24 cellular contexts compared by ENCODE assay signal in the genomic region with DNA sequence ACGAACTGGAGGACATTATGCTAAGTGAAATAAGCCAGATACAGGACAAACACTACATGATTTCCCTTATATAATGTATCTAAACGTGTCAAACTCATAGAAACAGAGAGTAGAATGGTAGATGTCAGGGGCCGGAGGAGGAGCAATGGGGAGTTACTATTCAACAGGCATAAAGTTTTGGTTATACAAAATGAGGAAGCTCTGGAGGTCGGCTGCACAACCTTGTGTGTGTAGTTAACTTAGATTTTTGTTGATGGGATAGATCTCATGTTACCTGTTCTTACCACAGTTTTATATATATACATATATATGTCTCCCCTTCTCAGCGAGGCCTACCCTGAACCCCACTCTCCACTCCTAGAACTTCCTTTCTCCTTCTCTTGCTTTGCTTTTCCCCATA. TPM values are rescaled to one million over a fixed set of nuclear protein-coding genes. Genes with fewer than 3 reads are reported as not detected.
"Had no signal": no experiment of that assay in that cellular context is flagged by ENCODE, and none has a peak within 500 bp of the region (broad histone marks: within the 10 kb centered on the region; RNA-seq: fewer than 3 reads in every experiment).

No MANE protein-coding gene starts in this region.

- H3K27ac ChIP-seq: brain microvascular endothelial cell, colonic mucosa had no signal

- H3K36me3 ChIP-seq: brain microvascular endothelial cell, colonic mucosa, thoracic aorta had no signal

- H3K9me3 Mint-ChIP-seq: activated CD4-positive, alpha-beta memory T cell treated with anti-CD3 and anti-CD28 coated beads, Interleukin-2, amount 10 ng/mL, durations not matched to agents 7 days and 5 days; activated naive CD4-positive, alpha-beta T cell treated with anti-CD3 and anti-CD28 coated beads for 36 hours; activated T-helper 2 cell treated with anti-CD3 and anti-CD28 coated beads, Interferon-gamma antibody, Interleukin-2, Interleukin-4, amounts not matched to agents 10 μg/mL and 5 μg/mL and 100 μg/mL, durations not matched to agents 14 hours and 24 hours and 36 hours; central memory CD8-positive, alpha-beta T cell; endodermal cell; mesothelial cell of epicardium; stimulated activated effector memory CD8-positive, alpha-beta T cell treated with anti-CD3 and anti-CD28 coated beads, Interleukin-12 subunit alpha, Interleukin-12 subunit beta, amount 100 ng/mL, for 72 hours had no signal

- H3K36me3 Mint-ChIP-seq: activated CD8-positive, alpha-beta memory T cell treated with anti-CD3 and anti-CD28 coated beads, Interleukin-2, amount 10 ng/mL, durations not matched to agents 7 days and 5 days; mesothelial cell of epicardium; stimulated activated effector memory CD8-positive, alpha-beta T cell treated with anti-CD3 and anti-CD28 coated beads, Interleukin-12 subunit alpha, Interleukin-12 subunit beta, amount 100 ng/mL, for 72 hours had no signal

- ATAC-seq: activated CD8-positive, alpha-beta memory T cell treated with anti-CD3 and anti-CD28 coated beads, Interleukin-2, amount 10 ng/mL, durations not matched to agents 7 days and 5 days; stimulated activated effector memory CD8-positive, alpha-beta T cell treated with anti-CD3 and anti-CD28 coated beads, Interleukin-12 subunit alpha, Interleukin-12 subunit beta, amount 100 ng/mL, for 72 hours had no signal

- H3K4me1 Mint-ChIP-seq: activated CD4-positive, alpha-beta memory T cell treated with anti-CD3 and anti-CD28 coated beads, Interleukin-2, amount 10 ng/mL, durations not matched to agents 7 days and 5 days; activated CD8-positive, alpha-beta memory T cell treated with anti-CD3 and anti-CD28 coated beads, Interleukin-2, amount 10 ng/mL, durations not matched to agents 7 days and 5 days; central memory CD8-positive, alpha-beta T cell; mesothelial cell of epicardium; stimulated activated effector memory CD8-positive, alpha-beta T cell treated with anti-CD3 and anti-CD28 coated beads, Interleukin-12 subunit alpha, Interleukin-12 subunit beta, amount 100 ng/mL, for 72 hours had no signal

- H3K27me3 Mint-ChIP-seq: activated CD8-positive, alpha-beta memory T cell treated with anti-CD3 and anti-CD28 coated beads, Interleukin-2, amount 10 ng/mL, durations not matched to agents 7 days and 5 days had no signal

- H3K27me3 ChIP-seq: brain microvascular endothelial cell, colonic mucosa had no signal

- H3K9me3 ChIP-seq: colonic mucosa, thoracic aorta had no signal

- H3K4me1 ChIP-seq: colonic mucosa had no signal

- DNase-seq: activated CD4-positive, alpha-beta memory T cell treated with anti-CD3 and anti-CD28 coated beads, Interleukin-2, amount 10 ng/mL, durations not matched to agents 7 days and 5 days; activated CD4-positive, alpha-beta T cell treated with anti-CD3 and anti-CD28 coated beads for 48 hours; activated CD4-positive, CD25-positive, alpha-beta regulatory T cell; activated CD8-positive, alpha-beta memory T cell treated with anti-CD3 and anti-CD28 coated beads, Interleukin-2, amount 10 ng/mL, durations not matched to agents 7 days and 5 days; activated naive CD4-positive, alpha-beta T cell treated with anti-CD3 and anti-CD28 coated beads for 36 hours; activated T-cell treated with anti-CD3 and anti-CD28 coated beads, Interleukin-2, amount 50 U/mL, for 1 hour; anterior cingulate cortex; brain microvascular endothelial cell; colonic mucosa; endodermal cell; stimulated activated CD4-positive, alpha-beta T cell treated with anti-CD3 and anti-CD28 coated beads, Interleukin-4, amount 100 ng/mL, for 24 hours; T1000 had no signal

- H3K4me3 ChIP-seq: colonic mucosa, lung, thoracic aorta had no signal

- H3K4me3 Mint-ChIP-seq: activated CD4-positive, alpha-beta memory T cell treated with anti-CD3 and anti-CD28 coated beads, Interleukin-2, amount 10 ng/mL, durations not matched to agents 7 days and 5 days; activated CD8-positive, alpha-beta memory T cell treated with anti-CD3 and anti-CD28 coated beads, Interleukin-2, amount 10 ng/mL, durations not matched to agents 7 days and 5 days; activated naive CD4-positive, alpha-beta T cell treated with anti-CD3 and anti-CD28 coated beads for 36 hours; central memory CD8-positive, alpha-beta T cell; endodermal cell; mesothelial cell of epicardium; stimulated activated effector memory CD8-positive, alpha-beta T cell treated with anti-CD3 and anti-CD28 coated beads, Interleukin-12 subunit alpha, Interleukin-12 subunit beta, amount 100 ng/mL, for 72 hours had no signal

- H3K27ac Mint-ChIP-seq: activated CD4-positive, alpha-beta memory T cell treated with anti-CD3 and anti-CD28 coated beads, Interleukin-2, amount 10 ng/mL, durations not matched to agents 7 days and 5 days; activated CD8-positive, alpha-beta memory T cell treated with anti-CD3 and anti-CD28 coated beads, Interleukin-2, amount 10 ng/mL, durations not matched to agents 7 days and 5 days; activated naive CD4-positive, alpha-beta T cell treated with anti-CD3 and anti-CD28 coated beads for 36 hours; activated T-helper 2 cell treated with anti-CD3 and anti-CD28 coated beads, Interferon-gamma antibody, Interleukin-2, Interleukin-4, amounts not matched to agents 10 μg/mL and 5 μg/mL and 100 μg/mL, durations not matched to agents 14 hours and 24 hours and 36 hours; endodermal cell; mesothelial cell of epicardium; stimulated activated effector memory CD8-positive, alpha-beta T cell treated with anti-CD3 and anti-CD28 coated beads, Interleukin-12 subunit alpha, Interleukin-12 subunit beta, amount 100 ng/mL, for 72 hours had no signal

RNA-seq across cellular contexts. Expression of gene TECTB, which starts 22.4 kb away (rescaled TPM):
- total RNA-seq: activated CD4-positive, alpha-beta memory T cell treated with anti-CD3 and anti-CD28 coated beads, Interleukin-2, amount 10 ng/mL, durations not matched to agents 7 days and 5 days; activated CD8-positive, alpha-beta memory T cell treated with anti-CD3 and anti-CD28 coated beads, Interleukin-2, amount 10 ng/mL, durations not matched to agents 7 days and 5 days; activated naive CD4-positive, alpha-beta T cell treated with anti-CD3 and anti-CD28 coated beads for 36 hours; activated T-helper 2 cell treated with anti-CD3 and anti-CD28 coated beads, Interferon-gamma antibody, Interleukin-2, Interleukin-4, amounts not matched to agents 10 μg/mL and 5 μg/mL and 100 μg/mL, durations not matched to agents 14 hours and 24 hours and 36 hours; colonic mucosa; endodermal cell; epithelial cell of proximal tubule; frontal cortex; lung; mesothelial cell of epicardium; osteocyte; pulmonary artery endothelial cell; T-helper 1 cell treated with Interleukin-12 subunit alpha and Interleukin-12 subunit beta and Interleukin-4 antibody, amounts not matched to agents 30 ng/mL and 1 ng/mL, for 36 hours; thoracic aorta; urinary bladder had no signal
